Comparison of ENCODE assay signal across 14 cellular contexts in the genomic region with DNA sequence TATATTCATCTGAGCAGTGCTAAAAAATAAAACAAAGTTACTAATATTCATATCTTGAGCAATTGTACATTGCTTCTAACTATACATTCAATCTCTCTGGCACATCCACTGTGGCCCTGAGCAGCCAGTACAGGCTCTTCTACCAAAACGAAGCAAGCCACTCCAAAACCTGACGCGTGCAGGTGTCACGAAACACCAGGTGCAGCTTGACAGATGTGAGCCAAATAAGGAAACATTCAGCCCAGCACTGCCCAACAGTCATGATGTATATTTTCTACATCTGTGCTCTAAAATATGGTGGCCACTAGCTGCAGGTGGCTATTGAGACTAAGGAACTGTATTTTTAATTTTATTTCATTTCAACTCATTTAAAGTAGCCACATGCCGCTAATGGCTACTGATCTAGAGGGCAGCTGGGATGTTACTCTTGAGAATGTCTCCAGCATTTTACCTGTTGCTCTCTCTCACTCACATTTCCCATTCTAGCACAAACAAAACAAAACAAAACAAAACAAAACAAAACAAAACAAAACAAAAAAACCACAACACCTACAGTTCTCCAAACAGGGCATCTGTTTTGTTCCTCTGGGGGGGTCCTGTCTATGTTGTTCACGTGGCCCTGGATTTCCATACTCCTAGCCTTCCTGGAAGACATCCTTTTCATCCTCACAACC.
DNase-seq lines count a peak whose midpoint lies in the region; ATAC-seq and TF ChIP-seq lines count a peak whose summit lies in the region.
"Had no signal": no experiment of that assay in that cellular context is flagged by ENCODE, and none has a peak within 500 bp of the region (broad histone marks: within the 10 kb centered on the region; RNA-seq: fewer than 3 reads in every experiment).

No MANE protein-coding gene starts in this region.

- peaks cover 9% of the 10 kb centered on the region for H3K36me3 Mint-ChIP-seq in GM23338 (ENCODE audit: low read depth)

- TF ChIP-seq CTCF in GM23338 (conservative IDR thresholded peaks at IDR 0.05; ENCODE audit: low read depth in 2 of 2) (no peak), left lung (IDR thresholded peaks at IDR 0.05) (no peak), esophagus muscularis mucosa (IDR thresholded peaks at IDR 0.05) (no peak)

- H3K4me3 Mint-ChIP-seq in GM23338 = no peak overlapping the region
- H3K4me3 Mint-ChIP-seq: stimulated activated naive CD8-positive, alpha-beta T cell treated with anti-CD3 and anti-CD28 coated beads, Interleukin-15, Interleukin-2, amounts not matched to agents 100 ng/mL and 50 ng/mL, for 24 hours had no signal

- H3K4me1 Mint-ChIP-seq in GM23338 = peaks cover 86% of the 10 kb centered on the region

- H3K27me3 ChIP-seq in GM23338 (ENCODE audit: insufficient read depth) (no peaks in the 10 kb centered on the region), left lung (no peaks in the 10 kb centered on the region), esophagus muscularis mucosa (no peaks in the 10 kb centered on the region)

- H3K9me3 ChIP-seq in left lung (peaks cover 0 to 5% of the 10 kb centered on the region in 2 donors), esophagus muscularis mucosa (no peaks in the 10 kb centered on the region)

- 97% methylated on average over 6 of the region's 6 CpGs for WGBS in esophagus muscularis mucosa

- H3K27ac Mint-ChIP-seq in GM23338 = peak overlapping the region; percentile 83
- H3K27ac Mint-ChIP-seq: stimulated activated naive CD8-positive, alpha-beta T cell treated with anti-CD3 and anti-CD28 coated beads, Interleukin-15, Interleukin-2, amounts not matched to agents 100 ng/mL and 50 ng/mL, for 24 hours had no signal

- no peak for DNase-seq in GM23338 (ENCODE audit: low spot score)
- peak; percentile 12 for DNase-seq in NCI-H146 treated with DMSO at 0.1 percent for 48 hours (lab: John Stamatoyannopoulos, UW; ENCODE audit: unreplicated experiment)
- no peak for DNase-seq in left lung
- DNase-seq in activated effector memory CD4-positive, alpha-beta T cell treated with anti-CD3 and anti-CD28 coated beads, Interleukin-2, amount 50 U/mL, for 16 hours = no peak
- no peak for DNase-seq in putamen (ENCODE audit: low spot score)
- DNase-seq in esophagus muscularis mucosa (ENCODE audit: extremely low spot score) = no peak
- DNase-seq: activated effector memory CD4-positive, alpha-beta T cell treated with Interleukin-2 at 50 U/mL for 16 hours; midbrain; NCI-H2081; stimulated activated CD4-positive, alpha-beta T cell treated with anti-CD3 and anti-CD28 coated beads, Interleukin-4, amount 100 ng/mL, for 1 hour had no signal

- no peak for TF ChIP-seq POLR2A in esophagus muscularis mucosa (IDR thresholded peaks at IDR 0.05; ENCODE audit: low read depth)

- 0 out of 2 replicates have a peak, but pooled peaks cover 3% of the 10 kb centered on the region for H3K36me3 ChIP-seq in GM23338 (ENCODE audit: insufficient read depth)
- H3K36me3 ChIP-seq in left lung = no peaks in the 10 kb centered on the region
- H3K36me3 ChIP-seq in esophagus muscularis mucosa = no peaks in the 10 kb centered on the region

- no peak overlapping the region for H3K4me3 ChIP-seq in GM23338
- no peak overlapping the region for H3K4me3 ChIP-seq in left lung
- H3K4me3 ChIP-seq in esophagus muscularis mucosa = no peak overlapping the region

- H2AFZ ChIP-seq in GM23338 = no peak overlapping the region

- H3K27me3 Mint-ChIP-seq in GM23338 (ENCODE audit: insufficient read depth, low read depth, poor library complexity) = peaks cover 6% of the 10 kb centered on the region
- H3K27me3 Mint-ChIP-seq: stimulated activated naive CD8-positive, alpha-beta T cell treated with anti-CD3 and anti-CD28 coated beads, Interleukin-15, Interleukin-2, amounts not matched to agents 100 ng/mL and 50 ng/mL, for 24 hours had no signal

- H3K27ac ChIP-seq in GM23338 (ENCODE audit: low read depth) (no peak overlapping the region), left lung (no peak overlapping the region), esophagus muscularis mucosa (replicated peaks in 1 of 4) (no peak overlapping the region)
- H3K27ac ChIP-seq: epithelial cell of prostate had no signal

- H3K9me3 Mint-ChIP-seq in GM23338 = no peaks in the 10 kb centered on the region

- peaks cover 96% of the 10 kb centered on the region for H3K79me2 ChIP-seq in GM23338 (replicated peaks; ENCODE audit: insufficient read depth)

- H3K9me2 ChIP-seq in GM23338 (ENCODE audit: insufficient read depth) = no peaks in the 10 kb centered on the region

- H3F3A ChIP-seq in GM23338 (replicated peaks; ENCODE audit: low read depth) = no peaks in the 10 kb centered on the region

- H3K4me1 ChIP-seq in GM23338 (ENCODE audit: insufficient read depth) = peaks cover 84% of the 10 kb centered on the region
- no peaks in the 10 kb centered on the region for H3K4me1 ChIP-seq in left lung
- H3K4me1 ChIP-seq in esophagus muscularis mucosa = peaks cover 18 to 36% (median 22%) of the 10 kb centered on the region in 4 donors

- TF ChIP-seq EP300 in esophagus muscularis mucosa (IDR thresholded peaks at IDR 0.05) = no peak

- ATAC-seq in GM18511 (IDR thresholded peaks at IDR 0.05; ENCODE audit: unreplicated experiment) = peak; percentile 55
- ATAC-seq in GM23338 = no peak
- ATAC-seq in left lung = peak; percentile 17
- ATAC-seq: activated CD4-positive, CD25-positive, alpha-beta regulatory T cell treated with anti-CD3 and anti-CD28 coated beads, Interleukin-2, amount 50 U/mL, for 24 hours had no signal

- 0 out of 2 replicates have a peak overlapping the region, but pooled peaks have one; percentile 29 for H3K4me2 ChIP-seq in GM23338

- H4K20me1 ChIP-seq in GM23338 (replicated peaks; ENCODE audit: insufficient read depth) = peaks cover 11% of the 10 kb centered on the region; the same call in 1 of the 2 replicates

- intact Hi-C loops in left lung (cut with DNase I) (no loop called here), esophagus muscularis mucosa (cut with DNase I) (no loop called here)

TF ChIP-seq in GM23338, 12 proteins besides CTCF, POLR2A, EP300 and RAD21 (continues in another document):
- TF ChIP-seq ZNF114 (CRISPR knock-in tag; IDR thresholded peaks at IDR 0.05) (no peak), JUNB (IDR thresholded peaks at IDR 0.05; ENCODE audit: unreplicated experiment) (no peak), ETS1 (IDR thresholded peaks at IDR 0.05) (no peak), EZH2phosphoT487 (IDR thresholded peaks at IDR 0.05; ENCODE audit: unreplicated experiment) (no peak)
